Comparison of ENCODE assay signal across 1 cellular context in the genomic region with DNA sequence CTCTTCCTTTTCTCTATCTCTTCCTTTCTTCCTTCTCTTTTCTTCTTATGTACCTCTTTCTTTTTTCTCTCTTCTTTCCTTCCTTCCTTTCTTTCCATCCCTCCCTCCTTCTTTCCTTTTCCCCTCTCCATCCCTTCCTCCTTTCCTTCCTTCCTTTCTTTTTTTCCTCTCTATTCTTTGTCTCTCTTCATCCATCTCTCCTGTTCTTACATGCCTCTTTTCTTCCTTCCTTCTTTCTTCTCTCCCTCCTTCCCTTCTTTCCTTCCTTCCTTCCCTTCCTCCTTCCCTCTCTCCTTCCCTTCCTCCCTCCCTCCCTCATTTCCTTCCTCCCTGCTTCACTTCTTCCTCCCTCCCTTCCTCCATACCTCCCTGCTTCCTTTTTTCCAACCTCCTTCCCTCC.
TF ChIP-seq lines count a peak whose summit lies in the region.

No MANE protein-coding gene starts in this region.

TF ChIP-seq in H1, 55 proteins besides CTCF, POLR2A, EP300 and RAD21:
- TF ChIP-seq CBX8 (IDR thresholded peaks at IDR 0.05; ENCODE audit: borderline replicate concordance, low read depth, low read length), result 0 out of 2 replicates have a peak, but pooled peaks have one; percentile 40
- no peak for TF ChIP-seq SP2 (IDR thresholded peaks at IDR 0.05; ENCODE audit: low read length)
